Comparison of ENCODE assay signal across 10 cellular contexts in genomic region chr6:30910473-30910872, GRCh38. TPM values are rescaled to one million over a fixed set of nuclear protein-coding genes. Genes with fewer than 3 reads are reported as not detected.
A peak's percentile ranks its signal among the peaks of the same experiment; 100 is the strongest.
DNase-seq lines count a peak whose midpoint lies in the region; ATAC-seq and TF ChIP-seq lines count a peak whose summit lies in the region.
"Not testable (repeated sequence)": the region's sequence is repeated elsewhere in the genome, so short reads cannot be mapped to it uniquely, and the experiment has no call there.
"Had no signal": no experiment of that assay in that cellular context is flagged by ENCODE, and none has a peak within 500 bp of the region (broad histone marks: within the 10 kb centered on the region; RNA-seq: fewer than 3 reads in every experiment).

No MANE protein-coding gene starts in this region.

- H3K4me3 Mint-ChIP-seq in CD4-positive, alpha-beta T cell: peak overlapping the region; percentile 50
- H3K4me3 Mint-ChIP-seq in activated T-helper 1 cell treated with anti-CD3 and anti-CD28 coated beads, Interleukin-12 subunit alpha, Interleukin-12 subunit beta, Interleukin-2, Interleukin-4 antibody, amounts not matched to agents 30 ng/mL and 10 ng/mL and 1 ng/mL, durations not matched to agents 14 hours and 24 hours and 36 hours: peak overlapping the region; percentile 38
- H3K4me3 Mint-ChIP-seq in chondrocyte (ENCODE audit: unreplicated experiment): not testable (repeated sequence)
- H3K4me3 Mint-ChIP-seq in neural crest cell: peak overlapping the region; percentile 73
- peak overlapping the region; percentile 43 for H3K4me3 Mint-ChIP-seq in type B pancreatic cell

- H3K9me3 ChIP-seq in CD4-positive, alpha-beta T cell (ENCODE audit: control insufficient read depth, low read length); mucosa of descending colon: not testable (repeated sequence)

- DNase-seq in CD4-positive, alpha-beta T cell; activated T-helper 1 cell treated with anti-CD3 and anti-CD28 coated beads, Interleukin-12 subunit alpha, Interleukin-12 subunit beta, Interleukin-2, Interleukin-4 antibody, amounts not matched to agents 30 ng/mL and 10 ng/mL and 1 ng/mL, durations not matched to agents 14 hours and 24 hours and 36 hours (ENCODE audit: low spot score); chondrocyte (ENCODE audit: low spot score); neural crest cell (ENCODE audit: low read depth, low spot score); type B pancreatic cell (ENCODE audit: extremely low spot score, unreplicated experiment): not testable (repeated sequence)
- peak; percentile 23 for DNase-seq in left ventricle myocardium superior
- peak in 2 of 3 donors; percentile 23 to 45 for DNase-seq in mucosa of descending colon

- not testable (repeated sequence) for H3K27me3 Mint-ChIP-seq in CD4-positive, alpha-beta T cell; activated T-helper 1 cell treated with anti-CD3 and anti-CD28 coated beads, Interleukin-12 subunit alpha, Interleukin-12 subunit beta, Interleukin-2, Interleukin-4 antibody, amounts not matched to agents 30 ng/mL and 10 ng/mL and 1 ng/mL, durations not matched to agents 14 hours and 24 hours and 36 hours (ENCODE audit: insufficient read depth); chondrocyte (ENCODE audit: low read depth); neural crest cell (ENCODE audit: low read depth); type B pancreatic cell

- POLR2A ChIA-PET in CD4-positive, alpha-beta T cell (lab: Charles Lee): interaction anchor here (0.9 kb wide), 1 partner anchor 43 kb away, joined by 4 read pairs; no protein-coding TSS in a partner anchor

- H3K36me3 Mint-ChIP-seq in CD4-positive, alpha-beta T cell (ENCODE audit: low read depth): peaks cover 45% of the 10 kb centered on the region
- H3K36me3 Mint-ChIP-seq in activated T-helper 1 cell treated with anti-CD3 and anti-CD28 coated beads, Interleukin-12 subunit alpha, Interleukin-12 subunit beta, Interleukin-2, Interleukin-4 antibody, amounts not matched to agents 30 ng/mL and 10 ng/mL and 1 ng/mL, durations not matched to agents 14 hours and 24 hours and 36 hours (ENCODE audit: low read depth): peaks cover 29% of the 10 kb centered on the region
- H3K36me3 Mint-ChIP-seq in chondrocyte (ENCODE audit: low read depth) (peaks cover 11% of the 10 kb centered on the region), type B pancreatic cell (peaks cover 18% of the 10 kb centered on the region)
- H3K36me3 Mint-ChIP-seq in neural crest cell (ENCODE audit: low read depth): not testable (repeated sequence)

- CTCF ChIA-PET in CD4-positive, alpha-beta T cell (lab: Charles Lee): not testable (repeated sequence)

- not testable (repeated sequence) for H3K27ac Mint-ChIP-seq in CD4-positive, alpha-beta T cell; activated T-helper 1 cell treated with anti-CD3 and anti-CD28 coated beads, Interleukin-12 subunit alpha, Interleukin-12 subunit beta, Interleukin-2, Interleukin-4 antibody, amounts not matched to agents 30 ng/mL and 10 ng/mL and 1 ng/mL, durations not matched to agents 14 hours and 24 hours and 36 hours; neural crest cell (ENCODE audit: unreplicated experiment); type B pancreatic cell
- H3K27ac Mint-ChIP-seq in chondrocyte (ENCODE audit: unreplicated experiment): peak overlapping the region; percentile 45

- not testable (repeated sequence) for ATAC-seq in CD4-positive, alpha-beta T cell (ENCODE audit: poor library complexity); left ventricle myocardium superior; mucosa of descending colon

- H3K4me1 Mint-ChIP-seq in CD4-positive, alpha-beta T cell (ENCODE audit: low read depth): peaks cover 34% of the 10 kb centered on the region
- H3K4me1 Mint-ChIP-seq in activated T-helper 1 cell treated with anti-CD3 and anti-CD28 coated beads, Interleukin-12 subunit alpha, Interleukin-12 subunit beta, Interleukin-2, Interleukin-4 antibody, amounts not matched to agents 30 ng/mL and 10 ng/mL and 1 ng/mL, durations not matched to agents 14 hours and 24 hours and 36 hours (ENCODE audit: low read depth): peaks cover 33% of the 10 kb centered on the region
- peaks cover 49% of the 10 kb centered on the region for H3K4me1 Mint-ChIP-seq in chondrocyte (ENCODE audit: low read depth)
- peaks cover 42% of the 10 kb centered on the region for H3K4me1 Mint-ChIP-seq in neural crest cell
- H3K4me1 Mint-ChIP-seq in type B pancreatic cell (ENCODE audit: unreplicated experiment): peaks cover 31% of the 10 kb centered on the region

- not testable (repeated sequence) for H3K36me3 ChIP-seq in mucosa of descending colon (ENCODE audit: low read depth)

- H3K27ac ChIP-seq in CD4-positive, alpha-beta T cell (ENCODE audit: low read depth, low read length): not testable (repeated sequence)

- intact Hi-C loops in CD4-positive, alpha-beta T cell (cut with DNase I, micrococcal nuclease): loop anchor here in 1 of 2 experiments (10.0 kb wide), 1 partner anchor 586 kb away; the partner anchor contains the start of gene TRIM39
- intact Hi-C loops in activated T-helper 1 cell treated with anti-CD3 and anti-CD28 coated beads, Interleukin-12 subunit alpha, Interleukin-12 subunit beta, Interleukin-2, Interleukin-4 antibody, amounts not matched to agents 30 ng/mL and 10 ng/mL and 1 ng/mL, durations not matched to agents 14 hours and 24 hours and 36 hours (cut with micrococcal nuclease); mucosa of descending colon (cut with DNase I, micrococcal nuclease): not testable (repeated sequence)
- intact Hi-C loops in left ventricle myocardium superior (cut with micrococcal nuclease): loop anchor here (5.0 kb wide), 1 partner anchor 343 kb away; no protein-coding TSS in a partner anchor

- not testable (repeated sequence) for H3K27me3 ChIP-seq in CD4-positive, alpha-beta T cell (ENCODE audit: control insufficient read depth, insufficient read depth, low read length)

- H3K9me3 Mint-ChIP-seq in CD4-positive, alpha-beta T cell; activated T-helper 1 cell treated with anti-CD3 and anti-CD28 coated beads, Interleukin-12 subunit alpha, Interleukin-12 subunit beta, Interleukin-2, Interleukin-4 antibody, amounts not matched to agents 30 ng/mL and 10 ng/mL and 1 ng/mL, durations not matched to agents 14 hours and 24 hours and 36 hours; chondrocyte (ENCODE audit: low read depth); neural crest cell; type B pancreatic cell: not testable (repeated sequence)

- H3K4me1 ChIP-seq in mucosa of descending colon (ENCODE audit: low read depth): peaks cover 25% of the 10 kb centered on the region

- not testable (repeated sequence) for H3K4me3 ChIP-seq in mucosa of descending colon

- TF ChIP-seq CTCF in CD4-positive, alpha-beta T cell (IDR thresholded peaks at IDR 0.05); chondrocyte (IDR thresholded peaks at IDR 0.05); mucosa of descending colon (IDR thresholded peaks at IDR 0.05); neural crest cell (conservative IDR thresholded peaks at IDR 0.05); type B pancreatic cell (conservative IDR thresholded peaks at IDR 0.05): not testable (repeated sequence)

RNA-seq across cellular contexts. Expression of gene GTF2H4, which starts 2.5 kb away (rescaled TPM):
- 10 to 100 TPM in 1 of 2 experiments, 1 to 10 TPM in 1; 7.7 to 10.7 TPM for total RNA-seq in CD4-positive, alpha-beta T cell
- 65.3 and 71.3 TPM in 2 replicates for total RNA-seq in activated T-helper 1 cell treated with anti-CD3 and anti-CD28 coated beads, Interleukin-12 subunit alpha, Interleukin-12 subunit beta, Interleukin-2, Interleukin-4 antibody, amounts not matched to agents 30 ng/mL and 10 ng/mL and 1 ng/mL, durations not matched to agents 14 hours and 24 hours and 36 hours
- total RNA-seq in chondrocyte: 39.5 to 54.6 TPM (median 40.1 TPM) in 3 replicates
- 21.4 TPM for total RNA-seq in left ventricle myocardium superior
- 10 to 100 TPM; 17.0 to 25.3 (median 25.0) TPM for total RNA-seq in mucosa of descending colon
- 72.6 and 78.5 TPM in 2 replicates for total RNA-seq in neural crest cell
- 40.8 and 78.7 TPM in 2 replicates for total RNA-seq in type B pancreatic cell (ENCODE audit: low replicate concordance)

RNA-seq across cellular contexts. Expression of gene VARS2, which starts 3.6 kb away (rescaled TPM):
- total RNA-seq in CD4-positive, alpha-beta T cell: 10 to 100 TPM; 19.3 to 21.7 TPM
- total RNA-seq in activated T-helper 1 cell treated with anti-CD3 and anti-CD28 coated beads, Interleukin-12 subunit alpha, Interleukin-12 subunit beta, Interleukin-2, Interleukin-4 antibody, amounts not matched to agents 30 ng/mL and 10 ng/mL and 1 ng/mL, durations not matched to agents 14 hours and 24 hours and 36 hours: 74.0 and 76.0 TPM in 2 replicates
- 33.1 to 48.0 TPM (median 33.8 TPM) in 3 replicates for total RNA-seq in chondrocyte
- total RNA-seq in left ventricle myocardium superior: 18.2 TPM
- 10 to 100 TPM; 20.9 to 27.6 (median 27.3) TPM for total RNA-seq in mucosa of descending colon
- 61.3 and 68.2 TPM in 2 replicates for total RNA-seq in neural crest cell
- total RNA-seq in type B pancreatic cell (ENCODE audit: low replicate concordance): 43.8 and 79.4 TPM in 2 replicates

RNA-seq across cellular contexts. Expression of gene SFTA2, which starts 21.5 kb away (rescaled TPM):
- total RNA-seq in CD4-positive, alpha-beta T cell: not detected
- total RNA-seq in activated T-helper 1 cell treated with anti-CD3 and anti-CD28 coated beads, Interleukin-12 subunit alpha, Interleukin-12 subunit beta, Interleukin-2, Interleukin-4 antibody, amounts not matched to agents 30 ng/mL and 10 ng/mL and 1 ng/mL, durations not matched to agents 14 hours and 24 hours and 36 hours: not detected in 2 replicates
- total RNA-seq in chondrocyte: not detected in 3 replicates
- not detected for total RNA-seq in left ventricle myocardium superior
- not detected for total RNA-seq in mucosa of descending colon
- not detected in 2 replicates for total RNA-seq in neural crest cell
- 2.7 and 3.6 TPM in 2 replicates for total RNA-seq in type B pancreatic cell (ENCODE audit: low replicate concordance)
- total RNA-seq: CD8-positive, alpha-beta T cell; HFFc6 had no signal

RNA-seq across cellular contexts. Expression of gene DDR1, which starts 26.2 kb away (rescaled TPM):
- total RNA-seq in CD4-positive, alpha-beta T cell: 1 to 10 TPM; 6.5 to 6.6 TPM
- total RNA-seq in activated T-helper 1 cell treated with anti-CD3 and anti-CD28 coated beads, Interleukin-12 subunit alpha, Interleukin-12 subunit beta, Interleukin-2, Interleukin-4 antibody, amounts not matched to agents 30 ng/mL and 10 ng/mL and 1 ng/mL, durations not matched to agents 14 hours and 24 hours and 36 hours: 21.4 and 24.8 TPM in 2 replicates
- total RNA-seq in chondrocyte (112 to 157 TPM (median 117 TPM) in 3 replicates), left ventricle myocardium superior (25.7 TPM), mucosa of descending colon (100 to 1,000 TPM; 145 to 336 (median 271) TPM), neural crest cell (160 and 178 TPM in 2 replicates), type B pancreatic cell (ENCODE audit: low replicate concordance) (197 and 315 TPM in 2 replicates)

RNA-seq across cellular contexts. Expression of gene MUCL3, which starts 30.3 kb away (rescaled TPM):
- not detected for total RNA-seq in CD4-positive, alpha-beta T cell
- not detected in 2 replicates for total RNA-seq in activated T-helper 1 cell treated with anti-CD3 and anti-CD28 coated beads, Interleukin-12 subunit alpha, Interleukin-12 subunit beta, Interleukin-2, Interleukin-4 antibody, amounts not matched to agents 30 ng/mL and 10 ng/mL and 1 ng/mL, durations not matched to agents 14 hours and 24 hours and 36 hours
- total RNA-seq in chondrocyte (0.07 TPM in 1 of 3 replicates, not detected in the others), left ventricle myocardium superior (not detected), mucosa of descending colon (under 1 TPM in 1 of 3 donors, not detected in 2; 0.07 TPM), neural crest cell (not detected in 2 replicates), type B pancreatic cell (ENCODE audit: low replicate concordance) (0.31 and 3.5 TPM in 2 replicates)
- total RNA-seq: Caco-2; CD8-positive, alpha-beta T cell; HFFc6 had no signal
